ENCODE assay signal across 8 cellular contexts in the genomic region with DNA sequence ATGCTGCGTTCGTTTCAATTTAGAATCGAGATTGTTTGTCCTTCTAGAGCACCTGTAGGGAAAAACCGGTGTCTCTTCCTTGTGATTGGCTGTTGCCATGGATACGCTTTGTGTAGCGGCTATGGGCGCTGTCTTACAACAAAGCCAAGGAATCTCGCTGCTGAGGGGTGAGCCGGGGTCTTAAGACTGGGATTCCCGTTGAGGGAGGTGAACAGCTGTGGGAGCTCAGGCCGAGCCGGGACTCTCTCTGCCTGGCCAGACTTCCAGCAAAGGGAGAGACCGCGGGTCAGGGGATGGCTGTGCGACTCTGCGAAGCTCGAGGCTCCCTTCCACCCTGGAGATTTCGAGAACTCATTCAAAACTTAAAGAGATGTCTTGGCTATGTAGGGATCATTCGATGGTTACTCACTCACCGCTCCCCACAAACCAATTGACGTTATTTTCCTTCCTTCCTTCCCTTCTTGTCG. TPM values are rescaled to one million over a fixed set of nuclear protein-coding genes. Genes with fewer than 3 reads are reported as not detected.
DNase-seq lines count a peak whose midpoint lies in the region; ATAC-seq, FAIRE-seq and TF ChIP-seq lines count a peak whose summit lies in the region.

A gene with protein sequence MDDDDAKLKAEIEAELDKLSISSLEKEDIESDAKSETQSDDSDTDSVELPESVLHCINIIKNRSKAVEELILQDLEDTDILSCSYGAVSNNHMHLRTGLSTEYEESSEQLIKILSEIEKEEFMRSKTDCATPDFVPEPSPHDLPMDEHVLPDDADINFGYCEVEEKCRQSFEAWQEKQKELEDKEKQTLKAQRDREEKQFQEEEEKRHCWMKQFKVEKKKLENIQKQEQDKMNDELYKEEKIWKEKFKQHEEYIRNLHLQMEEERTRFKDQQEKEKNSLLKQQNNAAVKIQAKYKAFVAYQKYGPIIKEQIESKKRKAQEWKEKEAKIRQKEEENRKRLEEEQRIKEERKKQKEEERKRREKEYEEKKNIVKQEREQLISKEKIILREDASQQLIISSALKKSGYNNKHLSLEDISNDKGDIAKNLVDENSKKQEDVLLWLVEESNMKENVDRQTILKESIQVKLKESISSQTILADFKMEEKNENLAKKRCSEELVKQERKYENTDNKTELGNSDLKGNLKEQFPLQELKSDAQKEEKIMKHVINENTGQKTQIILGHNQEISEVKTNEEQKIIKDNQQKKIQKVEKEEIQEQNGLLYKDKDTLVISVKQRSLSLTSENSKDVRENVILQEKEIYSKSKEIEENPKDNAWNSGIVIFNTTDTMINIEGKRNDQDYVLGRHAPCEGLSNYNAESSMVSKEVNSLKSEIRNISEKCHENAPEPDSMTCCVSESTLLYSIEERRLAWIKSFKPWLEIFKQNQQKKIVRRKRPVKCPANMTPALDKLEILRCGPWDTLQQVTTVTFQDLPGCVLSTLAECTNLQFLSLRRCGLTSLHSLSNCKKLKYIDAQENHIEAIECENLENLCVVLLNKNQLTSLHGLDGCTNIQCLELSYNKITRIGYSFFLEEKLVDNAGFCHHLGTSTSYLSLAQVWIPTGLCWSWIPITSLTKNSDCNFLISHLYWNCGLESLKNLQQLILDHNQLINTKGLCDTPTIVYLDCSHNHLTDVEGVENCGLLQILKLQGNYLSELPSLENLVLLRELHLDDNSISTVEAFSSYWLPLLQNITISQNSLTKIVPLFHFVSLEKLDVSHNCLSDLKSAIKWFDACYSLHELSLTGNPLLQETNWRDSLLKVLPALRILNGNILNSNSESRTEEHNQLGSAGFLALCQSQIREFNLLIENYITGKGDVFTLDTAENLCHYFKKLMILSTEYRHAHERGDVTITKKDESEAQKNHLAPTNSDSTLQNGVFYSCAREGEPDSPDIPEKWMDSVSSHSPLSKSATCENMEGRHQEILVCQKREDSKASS (N-terminal part only) (plus strand): TSS at position 111 of the 467 bp plus-strand sequence. CDS start 1,826 bp downstream, outside the sequence.
A gene (minus strand): TSS at position 37 of the 467 bp plus-strand sequence. CDS start 6,331 bp downstream, outside the sequence.

- TF ChIP-seq POLR2A in endothelial cell of umbilical vein (IDR thresholded peaks at IDR 0.05; ENCODE audit: low read depth, low read length): no peak

- no TSS peak for BruUV-seq in endothelial cell of umbilical vein (replicated peaks; lab: Mats Ljungman, UMichigan)

- CTCF ChIA-PET in endothelial cell of umbilical vein (lab: Charles Lee): interaction anchor here (0.9 to 1.5 kb wide), 5 partner anchors 14 to 164 kb away, joined by 3 to 4 read pairs (median 3); no protein-coding TSS in a partner anchor

- dilution Hi-C loops in endothelial cell of umbilical vein (cut with MboI; ENCODE audit: extremely low pct_ligation_motif_present, low sequenced_read_pairs): no loop called here

- peak within 1 kb of the TSS; percentile 27 for H3K9ac ChIP-seq in endothelial cell of umbilical vein (replicated peaks; ENCODE audit: extremely low read depth, insufficient read depth, low read length)
- peak within 1 kb of the TSS; percentile 62 to 71 for H3K9ac ChIP-seq in stomach smooth muscle (ENCODE audit: low read length in 2 of 2)

- H3K27ac ChIP-seq in endothelial cell of umbilical vein (ENCODE audit: insufficient read depth, low read depth, low read length): no peak within 1 kb of the TSS
- no peak within 1 kb of the TSS for H3K27ac ChIP-seq in stomach smooth muscle (ENCODE audit: low read length)

- peak within 1 kb of the TSS; percentile 96 for H3K4me2 ChIP-seq in endothelial cell of umbilical vein (ENCODE audit: insufficient read depth, low read length)

- H3K27me3 ChIP-seq in endothelial cell of umbilical vein (ENCODE audit: control insufficient read depth in 2 of 2, insufficient read depth in 2 of 2, low read length in 2 of 2) (peaks cover 6 to 29% of the 10 kb centered on the region in 2 experiments), stomach smooth muscle (ENCODE audit: control insufficient read depth in 1 of 2, insufficient read depth in 2 of 2, low read length in 2 of 2) (no peaks in the 10 kb centered on the region)

- H3K4me3 ChIP-seq in WI38 (ENCODE audit: low read depth, low read length): peak within 1 kb of the TSS; percentile 55
- peak within 1 kb of the TSS; percentile 31 to 80 (median 77) for H3K4me3 ChIP-seq in endothelial cell of umbilical vein (replicated peaks in 1 of 3; ENCODE audit: insufficient read depth in 1 of 3, low read depth in 1 of 3, low read length in 3 of 3)
- peak within 1 kb of the TSS; percentile 81 to 84 for H3K4me3 ChIP-seq in stomach smooth muscle (ENCODE audit: low read length in 2 of 2)

- ATAC-seq in HG02885 (IDR thresholded peaks at IDR 0.05; ENCODE audit: poor library complexity, unreplicated experiment): peak; percentile 96

- peak in 2 of 3 donors; percentile 4 to 14 for DNase-seq in stimulated activated CD4-positive, alpha-beta T cell treated with anti-CD3 and anti-CD28 coated beads, Interleukin-12 subunit alpha, Interleukin-12 subunit beta, amount 100 ng/mL, for 48 hours (ENCODE audit: low read depth in 2 of 3, low spot score in 1 of 3)
- DNase-seq in stimulated activated CD4-positive, alpha-beta T cell treated with anti-CD3 and anti-CD28 coated beads, Interleukin-12 subunit alpha, Interleukin-12 subunit beta, amount 100 ng/mL, for 4 hours: no peak
- DNase-seq in NCI-H1930 (lab: John Stamatoyannopoulos, UW) (peak; percentile 80 to 83), endothelial cell of umbilical vein (ENCODE audit: low read depth, low spot score) (peak; percentile 84), lung microvascular endothelial cell (ENCODE audit: low read depth in 2 of 2) (peak; percentile 85 to 93)

- no peaks in the 10 kb centered on the region for H3K9me1 ChIP-seq in endothelial cell of umbilical vein (replicated peaks; ENCODE audit: control insufficient read depth, extremely low read depth, insufficient read depth, low read length)

- H3K79me2 ChIP-seq in endothelial cell of umbilical vein (ENCODE audit: control insufficient read depth, insufficient read depth, low read length): no peaks in the 10 kb centered on the region

- intact Hi-C loops in endothelial cell of umbilical vein (cut with micrococcal nuclease): loop anchor here (1.0 kb wide), 1 partner anchor 125 kb away; no protein-coding TSS in a partner anchor

- TF ChIP-seq CTCF in WI38 (IDR thresholded peaks at IDR 0.05; ENCODE audit: low read depth, low read length): no peak
- TF ChIP-seq CTCF in endothelial cell of umbilical vein (IDR thresholded peaks at IDR 0.05; ENCODE audit: extremely low read depth in 1 of 2, insufficient read depth in 1 of 2, low read depth in 1 of 2, low read length in 2 of 2): no peak

- H3K9me3 ChIP-seq in endothelial cell of umbilical vein (replicated peaks; ENCODE audit: control insufficient read depth, insufficient read depth, low read length) (no peaks in the 10 kb centered on the region), stomach smooth muscle (ENCODE audit: control insufficient read depth in 2 of 2, low read length in 2 of 2) (no peaks in the 10 kb centered on the region)

- peak; percentile 60 for FAIRE-seq in endothelial cell of umbilical vein (lab: Jason Lieb, UNC)

- no peaks in the 10 kb centered on the region for H4K20me1 ChIP-seq in endothelial cell of umbilical vein (replicated peaks; ENCODE audit: control insufficient read depth, extremely low read depth, insufficient read depth, low read length)

- H2AFZ ChIP-seq in endothelial cell of umbilical vein (ENCODE audit: low read depth, low read length): peak within 1 kb of the TSS; percentile 81

- POLR2A ChIA-PET in endothelial cell of umbilical vein (lab: Charles Lee): interaction anchor here (0.6 kb wide), 1 partner anchor 101 kb away, joined by 4 read pairs; no protein-coding TSS in a partner anchor

- H3K36me3 ChIP-seq in endothelial cell of umbilical vein (ENCODE audit: control insufficient read depth in 2 of 2, extremely low read depth in 1 of 2, insufficient read depth in 2 of 2, low read length in 2 of 2) (no peaks in the 10 kb centered on the region), stomach smooth muscle (ENCODE audit: control insufficient read depth in 2 of 2, insufficient read depth in 2 of 2, low read length in 2 of 2) (no peaks in the 10 kb centered on the region)

- H3K4me1 ChIP-seq in endothelial cell of umbilical vein (ENCODE audit: control insufficient read depth, extremely low read depth, insufficient read depth, low read length) (peaks cover 5% of the 10 kb centered on the region), stomach smooth muscle (ENCODE audit: control insufficient read depth, insufficient read depth, low read length) (no peaks in the 10 kb centered on the region)

TF ChIP-seq in endothelial cell of umbilical vein, 7 proteins besides CTCF, POLR2A, EP300 and RAD21 (continues in another document):
- TF ChIP-seq EZH2 (IDR thresholded peaks at IDR 0.05; ENCODE audit: borderline replicate concordance, low read depth, low read length, severe bottlenecking) (no peak), GATA2 (IDR thresholded peaks at IDR 0.05; ENCODE audit: insufficient read depth, insufficient read length, low read depth, low read length) (no peak), POLR2AphosphoS5 (IDR thresholded peaks at IDR 0.05; ENCODE audit: insufficient read depth, low read depth, low read length) (no peak), JUN (IDR thresholded peaks at IDR 0.05; ENCODE audit: borderline replicate concordance, insufficient read depth, insufficient read length, low read depth) (no peak), MYC (IDR thresholded peaks at IDR 0.05; ENCODE audit: low read depth, low read length) (no peak)

RNA-seq across cellular contexts. Expression of the first gene that starts in this region (rescaled TPM):
- total RNA-seq in endothelial cell of umbilical vein (0.20 and 0.21 TPM in 2 replicates), lung microvascular endothelial cell (under 0.01 TPM in 2 replicates)
- 0.06 and 0.08 TPM in 2 replicates for polyA plus RNA-seq in endothelial cell of umbilical vein
- polyA plus RNA-seq in endothelial cell of umbilical vein (2011; cell fraction: cytosol; rRNA removed): 0.03 and 0.08 TPM in 2 replicates
- 0.38 and 1.2 TPM in 2 replicates for polyA plus RNA-seq in endothelial cell of umbilical vein (2011; cell fraction: nucleus; rRNA removed)
- polyA plus RNA-seq in endothelial cell of umbilical vein (2012): 0.40 and 1.1 TPM in 2 replicates
- not detected in 2 replicates for polyA minus RNA-seq in endothelial cell of umbilical vein
- 1.5 TPM for polyA minus RNA-seq in endothelial cell of umbilical vein (2011; cell fraction: cytosol; rRNA and poly(A)+ RNA removed)
- 0.82 and 0.87 TPM in 2 replicates for polyA minus RNA-seq in endothelial cell of umbilical vein (2011; cell fraction: nucleus; rRNA and poly(A)+ RNA removed)

RNA-seq across cellular contexts. Expression of the second gene that starts in this region (rescaled TPM):
- total RNA-seq in endothelial cell of umbilical vein: not detected in 2 replicates
- polyA plus RNA-seq in endothelial cell of umbilical vein: not detected in 2 replicates
- polyA plus RNA-seq in endothelial cell of umbilical vein (2011; cell fraction: cytosol; rRNA removed): not detected in 2 replicates
- polyA plus RNA-seq in endothelial cell of umbilical vein (2011; cell fraction: nucleus; rRNA removed): 0.04 TPM in 1 of 2 replicates, not detected in the other
- 0.05 TPM in 1 of 2 replicates, not detected in the other for polyA plus RNA-seq in endothelial cell of umbilical vein (2012)
- polyA minus RNA-seq in endothelial cell of umbilical vein: not detected in 2 replicates
- 1.0 TPM for polyA minus RNA-seq in endothelial cell of umbilical vein (2011; cell fraction: cytosol; rRNA and poly(A)+ RNA removed)
- not detected in 2 replicates for polyA minus RNA-seq in endothelial cell of umbilical vein (2011; cell fraction: nucleus; rRNA and poly(A)+ RNA removed)
- under 0.01 and 0.20 TPM in 2 replicates for total RNA-seq in lung microvascular endothelial cell

Comparison
In these comparisons a context has a peak if more than half of its experiments do, and no peak if none do; other contexts are left out.
1. Peak in DNase-seq in lung microvascular endothelial cell; RNA of the genes that start here not detected or under 1 TPM.